ENCODE assay signal across 8 cellular contexts in genomic region chr7:76358053-76358477, GRCh38. TPM values are rescaled to one million over a fixed set of nuclear protein-coding genes. Genes with fewer than 3 reads are reported as not detected.
DNase-seq lines count a peak whose midpoint lies in the region; ATAC-seq, FAIRE-seq and TF ChIP-seq lines count a peak whose summit lies in the region.

No MANE protein-coding gene starts in this region.

- FAIRE-seq in RCC 7860 (lab: Jason Lieb, UNC), result no peak

- H2BK120ac ChIP-seq in trophoblast cell (ENCODE audit: insufficient read depth, low read length, poor library complexity), result peak overlapping the region; percentile 78

- peak overlapping the region; percentile 88 for H3K4ac ChIP-seq in trophoblast cell (ENCODE audit: low read depth, low read length)

- peaks cover 4 to 9% of the 10 kb centered on the region in 2 experiments for H3K36me3 ChIP-seq in trophoblast cell (ENCODE audit: control insufficient read depth in 1 of 2, insufficient read depth in 2 of 2, low read length in 2 of 2)
- H3K36me3 ChIP-seq in vagina, result no peaks in the 10 kb centered on the region

- ATAC-seq in GM19025 (IDR thresholded peaks at IDR 0.05; ENCODE audit: low read depth, unreplicated experiment) (peak; percentile 15), HG03280 (IDR thresholded peaks at IDR 0.05; ENCODE audit: unreplicated experiment) (peak; percentile 23), Right ventricle myocardium superior (ENCODE audit: poor library complexity) (peak; percentile 32)

- peaks cover 1% of the 10 kb centered on the region for H3K9me3 Mint-ChIP-seq in activated naive CD4-positive, alpha-beta T cell treated with anti-CD3 and anti-CD28 coated beads, Interleukin-2, amount 10 ng/mL, durations not matched to agents 7 days and 5 days

- H4K8ac ChIP-seq in trophoblast cell (ENCODE audit: low read depth, low read length), result peak overlapping the region; percentile 82

- peak overlapping the region; percentile 86 for H3K4me3 Mint-ChIP-seq in activated naive CD4-positive, alpha-beta T cell treated with anti-CD3 and anti-CD28 coated beads, Interleukin-2, amount 10 ng/mL, durations not matched to agents 7 days and 5 days

- no CpG with 5 or more reads among the region's 24 CpGs for WGBS in trophoblast cell (ENCODE audit: extremely low coverage, insufficient coverage, insufficient read length)

- peak overlapping the region; percentile 63 for H3K27ac ChIP-seq in trophoblast cell (ENCODE audit: low read depth, low read length)
- H3K27ac ChIP-seq in vagina, result peak overlapping the region; percentile 100

- peak overlapping the region; percentile 98 for H3K18ac ChIP-seq in trophoblast cell (ENCODE audit: low read length)

- peak overlapping the region; percentile 95 for H3K27ac Mint-ChIP-seq in activated naive CD4-positive, alpha-beta T cell treated with anti-CD3 and anti-CD28 coated beads, Interleukin-2, amount 10 ng/mL, durations not matched to agents 7 days and 5 days

- no peak for TF ChIP-seq CTCF in vagina (IDR thresholded peaks at IDR 0.05)

- peak overlapping the region; percentile 78 for H4K91ac ChIP-seq in trophoblast cell (ENCODE audit: low read depth, low read length)

- peak in 1 of 2 donors; percentile 5 for TF ChIP-seq POLR2A in vagina (IDR thresholded peaks at IDR 0.05)

- H3K79me1 ChIP-seq in trophoblast cell (ENCODE audit: low read length), result peaks cover 18% of the 10 kb centered on the region

- CTCF ChIA-PET in activated naive CD4-positive, alpha-beta T cell treated with anti-CD3 and anti-CD28 coated beads, Interleukin-2, amount 10 ng/mL, durations not matched to agents 7 days and 5 days (lab: Charles Lee), result interaction anchor here (0.9 to 1.0 kb wide), 2 partner anchors 12 to 42 kb away, joined by 3 read pairs; no protein-coding TSS in a partner anchor

- peak overlapping the region; percentile 77 for H3K4me2 ChIP-seq in trophoblast cell (ENCODE audit: low read length)

- peaks cover 4% of the 10 kb centered on the region for H3K27me3 Mint-ChIP-seq in activated naive CD4-positive, alpha-beta T cell treated with anti-CD3 and anti-CD28 coated beads, Interleukin-2, amount 10 ng/mL, durations not matched to agents 7 days and 5 days

- peak overlapping the region; percentile 93 for H3K14ac ChIP-seq in trophoblast cell (ENCODE audit: low read length)

- DNase-seq in Ammon's horn (ENCODE audit: low spot score), result peak; percentile 82
- peak; percentile 25 for DNase-seq in RCC 7860 (ENCODE audit: low spot score)
- peak; percentile 71 for DNase-seq in activated naive CD4-positive, alpha-beta T cell treated with anti-CD3 and anti-CD28 coated beads, Interleukin-2, amount 10 ng/mL, durations not matched to agents 7 days and 5 days
- DNase-seq in Right ventricle myocardium superior, result peak; percentile 84
- no peak for DNase-seq in trophoblast cell
- no peak for DNase-seq in vagina (ENCODE audit: extremely low spot score in 2 of 2)

- no peak overlapping the region for H2BK12ac ChIP-seq in trophoblast cell (ENCODE audit: low read length)

- H3K4me1 ChIP-seq in trophoblast cell (ENCODE audit: control insufficient read depth in 1 of 2, insufficient read depth in 2 of 2, low read length in 2 of 2) (peaks cover 4 to 6% of the 10 kb centered on the region in 2 experiments), vagina (peaks cover 45% of the 10 kb centered on the region)

- peak overlapping the region; percentile 68 for H2AFZ ChIP-seq in trophoblast cell (ENCODE audit: insufficient read depth, low read length, poor library complexity)

- H3K27me3 ChIP-seq in trophoblast cell (ENCODE audit: insufficient read depth, low read length) (no peaks in the 10 kb centered on the region), vagina (no peaks in the 10 kb centered on the region)

- no peak overlapping the region for H2AK5ac ChIP-seq in trophoblast cell (ENCODE audit: low read length)

- H3K9ac ChIP-seq in trophoblast cell (ENCODE audit: low read length), result peak overlapping the region; percentile 92

- peaks cover 30% of the 10 kb centered on the region for H3K36me3 Mint-ChIP-seq in activated naive CD4-positive, alpha-beta T cell treated with anti-CD3 and anti-CD28 coated beads, Interleukin-2, amount 10 ng/mL, durations not matched to agents 7 days and 5 days

- H3K79me2 ChIP-seq in trophoblast cell (ENCODE audit: control insufficient read depth, insufficient read depth, low read length, poor library complexity), result peaks cover 25% of the 10 kb centered on the region

- intact Hi-C loops in Right ventricle myocardium superior (cut with DNase I) (loop anchor here (2.0 kb wide), 1 partner anchor 39 kb away; no protein-coding TSS in a partner anchor), vagina (cut with DNase I) (loop anchor here (2.0 kb wide), 1 partner anchor 39 kb away; no protein-coding TSS in a partner anchor)

- peak overlapping the region; percentile 55 for H4K12ac ChIP-seq in trophoblast cell (ENCODE audit: low read depth, low read length)

- peaks cover 43% of the 10 kb centered on the region for H3K4me1 Mint-ChIP-seq in activated naive CD4-positive, alpha-beta T cell treated with anti-CD3 and anti-CD28 coated beads, Interleukin-2, amount 10 ng/mL, durations not matched to agents 7 days and 5 days

- H3K23ac ChIP-seq in trophoblast cell (ENCODE audit: low read length), result no peak overlapping the region

- H2BK5ac ChIP-seq in trophoblast cell (ENCODE audit: low read depth, low read length, poor library complexity), result peak overlapping the region; percentile 91

- H3K4me3 ChIP-seq in trophoblast cell (ENCODE audit: low read depth, low read length) (peak overlapping the region; percentile 98), vagina (peak overlapping the region; percentile 82 to 91)

- H3K9me3 ChIP-seq in trophoblast cell (ENCODE audit: insufficient read depth, low read depth, low read length), result no peaks in the 10 kb centered on the region
- H3K9me3 ChIP-seq in vagina, result no peaks in the 10 kb centered on the region

RNA-seq across cellular contexts. Expression of gene YWHAG, which starts 0.7 kb away (rescaled TPM):
- 219 TPM for total RNA-seq in Right ventricle myocardium superior
- polyA plus RNA-seq in trophoblast cell (2013), result 95.3 and 99.5 TPM in 2 replicates
- total RNA-seq in vagina, result 73.2 TPM

RNA-seq across cellular contexts. Expression of gene SSC4D, which starts 51.4 kb away (rescaled TPM):
- total RNA-seq in Right ventricle myocardium superior (0.97 TPM), vagina (not detected)
- 7.1 and 7.7 TPM in 2 replicates for polyA plus RNA-seq in trophoblast cell (2013)

RNA-seq across cellular contexts. Expression of gene HSPB1, which starts 55.6 kb away (rescaled TPM):
- total RNA-seq in Right ventricle myocardium superior (2,459 TPM), vagina (3,606 TPM)
- polyA plus RNA-seq in trophoblast cell (2013), result 1,533 and 1,664 TPM in 2 replicates

Comparison
In these comparisons a context has a peak if more than half of its experiments do, and no peak if none do; other contexts are left out.
1. DNase-seq: peak in Ammon's horn (single experiment), RCC 7860 (single experiment), activated naive CD4-positive, alpha-beta T cell treated with anti-CD3 and anti-CD28 coated beads, Interleukin-2, amount 10 ng/mL, durations not matched to agents 7 days and 5 days (single experiment) and Right ventricle myocardium superior (single experiment); none in trophoblast cell (0 of 2) and vagina (0 of 2).
2. Peak in every context shown above with its lines, with median percentiles within 50 percentile points of each other: ATAC-seq.